6 cellular contexts compared by ENCODE assay signal in the genomic region with DNA sequence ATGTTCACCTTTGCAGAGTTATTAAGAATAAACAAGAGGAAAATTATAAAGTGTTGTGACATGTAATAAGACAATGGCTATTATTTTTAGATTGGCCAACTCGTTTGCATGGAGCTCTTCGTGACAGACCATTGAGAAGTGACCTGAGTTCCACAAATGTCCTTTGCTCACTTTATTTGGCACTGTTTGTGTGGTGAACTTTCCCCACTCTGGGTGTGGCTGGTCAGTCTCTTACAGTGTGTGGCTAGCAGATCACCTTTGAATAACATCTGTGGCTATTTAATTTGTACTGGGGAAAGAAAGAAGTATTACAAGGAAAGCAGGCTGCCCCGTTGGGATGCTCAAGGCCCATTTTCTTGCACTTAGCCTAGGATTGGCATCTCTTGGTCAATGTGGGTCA.
"Had no signal": no experiment of that assay in that cellular context is flagged by ENCODE, and none has a peak within 500 bp of the region (broad histone marks: within the 10 kb centered on the region; RNA-seq: fewer than 3 reads in every experiment).

No MANE protein-coding gene starts in this region.

- H3K4me3 ChIP-seq: K562 had no signal

- H3K27ac Mint-ChIP-seq: IgD-negative memory B cell had no signal

- ATAC-seq: HepG2, K562 had no signal

- H3K27ac ChIP-seq: HL-60 had no signal

- DNase-seq: IMR-90, KBM-7 had no signal

- H3K4me3 Mint-ChIP-seq: IgD-negative memory B cell had no signal

- H3K4me1 Mint-ChIP-seq: IgD-negative memory B cell had no signal

- H3K36me3 Mint-ChIP-seq: IgD-negative memory B cell had no signal
